Comparison of ENCODE assay signal across 1 cellular context in the genomic region with DNA sequence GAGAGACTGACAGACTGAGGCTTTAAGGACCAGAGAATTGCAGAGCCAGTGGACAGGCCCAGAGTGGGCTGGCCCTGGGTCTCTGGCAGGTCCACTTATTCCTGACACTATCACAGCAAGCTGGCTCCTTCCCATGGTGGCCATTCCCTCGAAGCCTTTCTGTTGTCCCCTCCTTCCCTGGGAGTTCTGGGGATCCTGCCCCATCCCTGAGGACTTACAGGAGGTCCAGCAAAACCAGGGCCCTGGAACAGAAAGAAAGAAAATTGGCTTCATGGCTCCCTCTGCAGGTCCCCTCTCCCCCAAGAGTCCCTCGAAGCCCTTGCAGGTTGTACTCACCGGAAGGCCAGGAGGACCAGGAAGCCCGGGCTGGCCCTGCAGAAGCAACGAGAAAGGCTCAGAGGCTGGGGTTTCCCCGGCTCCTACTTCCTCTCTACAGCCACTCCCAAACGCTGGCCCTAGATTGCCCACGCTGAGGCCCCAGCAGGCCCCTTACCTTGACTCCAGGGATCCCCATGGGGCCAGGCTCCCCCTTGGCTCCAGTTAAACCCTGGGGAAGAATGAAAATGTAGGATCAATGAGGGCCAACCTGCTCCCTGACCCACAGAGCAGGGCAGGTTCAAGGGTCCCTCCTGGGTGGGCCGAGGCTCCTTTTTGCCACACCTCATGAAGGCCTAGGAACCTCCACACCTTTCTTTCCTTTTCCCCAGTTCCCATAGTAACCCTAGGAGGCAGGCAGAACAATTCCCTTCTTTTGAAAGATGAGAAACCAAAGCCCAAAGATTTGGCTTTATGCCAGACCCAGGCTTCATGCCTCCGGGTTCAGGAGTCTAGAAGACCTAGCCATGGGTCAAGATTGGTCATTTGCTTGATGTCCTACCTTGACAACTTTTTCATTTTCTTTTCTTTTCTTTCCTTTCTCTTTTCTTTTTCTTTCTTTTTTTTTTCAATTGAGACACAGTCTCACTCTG.
A peak's percentile ranks its signal among the peaks of the same experiment; 100 is the strongest.
TF ChIP-seq lines count a peak whose summit lies in the region.

No MANE protein-coding gene starts in this region.

TF ChIP-seq in K562, 482 proteins besides CTCF, POLR2A, EP300 and RAD21 (continued from another document):
- TF ChIP-seq, protein P1, sequence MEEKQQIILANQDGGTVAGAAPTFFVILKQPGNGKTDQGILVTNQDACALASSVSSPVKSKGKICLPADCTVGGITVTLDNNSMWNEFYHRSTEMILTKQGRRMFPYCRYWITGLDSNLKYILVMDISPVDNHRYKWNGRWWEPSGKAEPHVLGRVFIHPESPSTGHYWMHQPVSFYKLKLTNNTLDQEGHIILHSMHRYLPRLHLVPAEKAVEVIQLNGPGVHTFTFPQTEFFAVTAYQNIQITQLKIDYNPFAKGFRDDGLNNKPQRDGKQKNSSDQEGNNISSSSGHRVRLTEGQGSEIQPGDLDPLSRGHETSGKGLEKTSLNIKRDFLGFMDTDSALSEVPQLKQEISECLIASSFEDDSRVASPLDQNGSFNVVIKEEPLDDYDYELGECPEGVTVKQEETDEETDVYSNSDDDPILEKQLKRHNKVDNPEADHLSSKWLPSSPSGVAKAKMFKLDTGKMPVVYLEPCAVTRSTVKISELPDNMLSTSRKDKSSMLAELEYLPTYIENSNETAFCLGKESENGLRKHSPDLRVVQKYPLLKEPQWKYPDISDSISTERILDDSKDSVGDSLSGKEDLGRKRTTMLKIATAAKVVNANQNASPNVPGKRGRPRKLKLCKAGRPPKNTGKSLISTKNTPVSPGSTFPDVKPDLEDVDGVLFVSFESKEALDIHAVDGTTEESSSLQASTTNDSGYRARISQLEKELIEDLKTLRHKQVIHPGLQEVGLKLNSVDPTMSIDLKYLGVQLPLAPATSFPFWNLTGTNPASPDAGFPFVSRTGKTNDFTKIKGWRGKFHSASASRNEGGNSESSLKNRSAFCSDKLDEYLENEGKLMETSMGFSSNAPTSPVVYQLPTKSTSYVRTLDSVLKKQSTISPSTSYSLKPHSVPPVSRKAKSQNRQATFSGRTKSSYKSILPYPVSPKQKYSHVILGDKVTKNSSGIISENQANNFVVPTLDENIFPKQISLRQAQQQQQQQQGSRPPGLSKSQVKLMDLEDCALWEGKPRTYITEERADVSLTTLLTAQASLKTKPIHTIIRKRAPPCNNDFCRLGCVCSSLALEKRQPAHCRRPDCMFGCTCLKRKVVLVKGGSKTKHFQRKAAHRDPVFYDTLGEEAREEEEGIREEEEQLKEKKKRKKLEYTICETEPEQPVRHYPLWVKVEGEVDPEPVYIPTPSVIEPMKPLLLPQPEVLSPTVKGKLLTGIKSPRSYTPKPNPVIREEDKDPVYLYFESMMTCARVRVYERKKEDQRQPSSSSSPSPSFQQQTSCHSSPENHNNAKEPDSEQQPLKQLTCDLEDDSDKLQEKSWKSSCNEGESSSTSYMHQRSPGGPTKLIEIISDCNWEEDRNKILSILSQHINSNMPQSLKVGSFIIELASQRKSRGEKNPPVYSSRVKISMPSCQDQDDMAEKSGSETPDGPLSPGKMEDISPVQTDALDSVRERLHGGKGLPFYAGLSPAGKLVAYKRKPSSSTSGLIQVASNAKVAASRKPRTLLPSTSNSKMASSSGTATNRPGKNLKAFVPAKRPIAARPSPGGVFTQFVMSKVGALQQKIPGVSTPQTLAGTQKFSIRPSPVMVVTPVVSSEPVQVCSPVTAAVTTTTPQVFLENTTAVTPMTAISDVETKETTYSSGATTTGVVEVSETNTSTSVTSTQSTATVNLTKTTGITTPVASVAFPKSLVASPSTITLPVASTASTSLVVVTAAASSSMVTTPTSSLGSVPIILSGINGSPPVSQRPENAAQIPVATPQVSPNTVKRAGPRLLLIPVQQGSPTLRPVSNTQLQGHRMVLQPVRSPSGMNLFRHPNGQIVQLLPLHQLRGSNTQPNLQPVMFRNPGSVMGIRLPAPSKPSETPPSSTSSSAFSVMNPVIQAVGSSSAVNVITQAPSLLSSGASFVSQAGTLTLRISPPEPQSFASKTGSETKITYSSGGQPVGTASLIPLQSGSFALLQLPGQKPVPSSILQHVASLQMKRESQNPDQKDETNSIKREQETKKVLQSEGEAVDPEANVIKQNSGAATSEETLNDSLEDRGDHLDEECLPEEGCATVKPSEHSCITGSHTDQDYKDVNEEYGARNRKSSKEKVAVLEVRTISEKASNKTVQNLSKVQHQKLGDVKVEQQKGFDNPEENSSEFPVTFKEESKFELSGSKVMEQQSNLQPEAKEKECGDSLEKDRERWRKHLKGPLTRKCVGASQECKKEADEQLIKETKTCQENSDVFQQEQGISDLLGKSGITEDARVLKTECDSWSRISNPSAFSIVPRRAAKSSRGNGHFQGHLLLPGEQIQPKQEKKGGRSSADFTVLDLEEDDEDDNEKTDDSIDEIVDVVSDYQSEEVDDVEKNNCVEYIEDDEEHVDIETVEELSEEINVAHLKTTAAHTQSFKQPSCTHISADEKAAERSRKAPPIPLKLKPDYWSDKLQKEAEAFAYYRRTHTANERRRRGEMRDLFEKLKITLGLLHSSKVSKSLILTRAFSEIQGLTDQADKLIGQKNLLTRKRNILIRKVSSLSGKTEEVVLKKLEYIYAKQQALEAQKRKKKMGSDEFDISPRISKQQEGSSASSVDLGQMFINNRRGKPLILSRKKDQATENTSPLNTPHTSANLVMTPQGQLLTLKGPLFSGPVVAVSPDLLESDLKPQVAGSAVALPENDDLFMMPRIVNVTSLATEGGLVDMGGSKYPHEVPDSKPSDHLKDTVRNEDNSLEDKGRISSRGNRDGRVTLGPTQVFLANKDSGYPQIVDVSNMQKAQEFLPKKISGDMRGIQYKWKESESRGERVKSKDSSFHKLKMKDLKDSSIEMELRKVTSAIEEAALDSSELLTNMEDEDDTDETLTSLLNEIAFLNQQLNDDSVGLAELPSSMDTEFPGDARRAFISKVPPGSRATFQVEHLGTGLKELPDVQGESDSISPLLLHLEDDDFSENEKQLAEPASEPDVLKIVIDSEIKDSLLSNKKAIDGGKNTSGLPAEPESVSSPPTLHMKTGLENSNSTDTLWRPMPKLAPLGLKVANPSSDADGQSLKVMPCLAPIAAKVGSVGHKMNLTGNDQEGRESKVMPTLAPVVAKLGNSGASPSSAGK (IDR thresholded peaks at IDR 0.05), result peak; percentile 35; the same call in 1 of the 2 replicates
- TF ChIP-seq C11orf30 (IDR thresholded peaks at IDR 0.05; ENCODE audit: low read depth), result no peak
- TF ChIP-seq ZFP1 (CRISPR knock-in tag; IDR thresholded peaks at IDR 0.05), result no peak
- no peak for TF ChIP-seq FIP1L1 (IDR thresholded peaks at IDR 0.05; ENCODE audit: low read depth, low read length, poor library complexity, severe bottlenecking)
- TF ChIP-seq, protein P2, sequence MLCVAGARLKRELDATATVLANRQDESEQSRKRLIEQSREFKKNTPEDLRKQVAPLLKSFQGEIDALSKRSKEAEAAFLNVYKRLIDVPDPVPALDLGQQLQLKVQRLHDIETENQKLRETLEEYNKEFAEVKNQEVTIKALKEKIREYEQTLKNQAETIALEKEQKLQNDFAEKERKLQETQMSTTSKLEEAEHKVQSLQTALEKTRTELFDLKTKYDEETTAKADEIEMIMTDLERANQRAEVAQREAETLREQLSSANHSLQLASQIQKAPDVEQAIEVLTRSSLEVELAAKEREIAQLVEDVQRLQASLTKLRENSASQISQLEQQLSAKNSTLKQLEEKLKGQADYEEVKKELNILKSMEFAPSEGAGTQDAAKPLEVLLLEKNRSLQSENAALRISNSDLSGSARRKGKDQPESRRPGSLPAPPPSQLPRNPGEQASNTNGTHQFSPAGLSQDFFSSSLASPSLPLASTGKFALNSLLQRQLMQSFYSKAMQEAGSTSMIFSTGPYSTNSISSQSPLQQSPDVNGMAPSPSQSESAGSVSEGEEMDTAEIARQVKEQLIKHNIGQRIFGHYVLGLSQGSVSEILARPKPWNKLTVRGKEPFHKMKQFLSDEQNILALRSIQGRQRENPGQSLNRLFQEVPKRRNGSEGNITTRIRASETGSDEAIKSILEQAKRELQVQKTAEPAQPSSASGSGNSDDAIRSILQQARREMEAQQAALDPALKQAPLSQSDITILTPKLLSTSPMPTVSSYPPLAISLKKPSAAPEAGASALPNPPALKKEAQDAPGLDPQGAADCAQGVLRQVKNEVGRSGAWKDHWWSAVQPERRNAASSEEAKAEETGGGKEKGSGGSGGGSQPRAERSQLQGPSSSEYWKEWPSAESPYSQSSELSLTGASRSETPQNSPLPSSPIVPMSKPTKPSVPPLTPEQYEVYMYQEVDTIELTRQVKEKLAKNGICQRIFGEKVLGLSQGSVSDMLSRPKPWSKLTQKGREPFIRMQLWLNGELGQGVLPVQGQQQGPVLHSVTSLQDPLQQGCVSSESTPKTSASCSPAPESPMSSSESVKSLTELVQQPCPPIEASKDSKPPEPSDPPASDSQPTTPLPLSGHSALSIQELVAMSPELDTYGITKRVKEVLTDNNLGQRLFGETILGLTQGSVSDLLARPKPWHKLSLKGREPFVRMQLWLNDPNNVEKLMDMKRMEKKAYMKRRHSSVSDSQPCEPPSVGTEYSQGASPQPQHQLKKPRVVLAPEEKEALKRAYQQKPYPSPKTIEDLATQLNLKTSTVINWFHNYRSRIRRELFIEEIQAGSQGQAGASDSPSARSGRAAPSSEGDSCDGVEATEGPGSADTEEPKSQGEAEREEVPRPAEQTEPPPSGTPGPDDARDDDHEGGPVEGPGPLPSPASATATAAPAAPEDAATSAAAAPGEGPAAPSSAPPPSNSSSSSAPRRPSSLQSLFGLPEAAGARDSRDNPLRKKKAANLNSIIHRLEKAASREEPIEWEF (CRISPR knock-in tag; IDR thresholded peaks at IDR 0.05), result no peak
- peak; percentile 81; the same call in 1 of the 2 replicates for TF ChIP-seq SPI1 (IDR thresholded peaks at IDR 0.05; ENCODE audit: borderline replicate concordance, low read depth, low read length)
- TF ChIP-seq, protein P3, sequence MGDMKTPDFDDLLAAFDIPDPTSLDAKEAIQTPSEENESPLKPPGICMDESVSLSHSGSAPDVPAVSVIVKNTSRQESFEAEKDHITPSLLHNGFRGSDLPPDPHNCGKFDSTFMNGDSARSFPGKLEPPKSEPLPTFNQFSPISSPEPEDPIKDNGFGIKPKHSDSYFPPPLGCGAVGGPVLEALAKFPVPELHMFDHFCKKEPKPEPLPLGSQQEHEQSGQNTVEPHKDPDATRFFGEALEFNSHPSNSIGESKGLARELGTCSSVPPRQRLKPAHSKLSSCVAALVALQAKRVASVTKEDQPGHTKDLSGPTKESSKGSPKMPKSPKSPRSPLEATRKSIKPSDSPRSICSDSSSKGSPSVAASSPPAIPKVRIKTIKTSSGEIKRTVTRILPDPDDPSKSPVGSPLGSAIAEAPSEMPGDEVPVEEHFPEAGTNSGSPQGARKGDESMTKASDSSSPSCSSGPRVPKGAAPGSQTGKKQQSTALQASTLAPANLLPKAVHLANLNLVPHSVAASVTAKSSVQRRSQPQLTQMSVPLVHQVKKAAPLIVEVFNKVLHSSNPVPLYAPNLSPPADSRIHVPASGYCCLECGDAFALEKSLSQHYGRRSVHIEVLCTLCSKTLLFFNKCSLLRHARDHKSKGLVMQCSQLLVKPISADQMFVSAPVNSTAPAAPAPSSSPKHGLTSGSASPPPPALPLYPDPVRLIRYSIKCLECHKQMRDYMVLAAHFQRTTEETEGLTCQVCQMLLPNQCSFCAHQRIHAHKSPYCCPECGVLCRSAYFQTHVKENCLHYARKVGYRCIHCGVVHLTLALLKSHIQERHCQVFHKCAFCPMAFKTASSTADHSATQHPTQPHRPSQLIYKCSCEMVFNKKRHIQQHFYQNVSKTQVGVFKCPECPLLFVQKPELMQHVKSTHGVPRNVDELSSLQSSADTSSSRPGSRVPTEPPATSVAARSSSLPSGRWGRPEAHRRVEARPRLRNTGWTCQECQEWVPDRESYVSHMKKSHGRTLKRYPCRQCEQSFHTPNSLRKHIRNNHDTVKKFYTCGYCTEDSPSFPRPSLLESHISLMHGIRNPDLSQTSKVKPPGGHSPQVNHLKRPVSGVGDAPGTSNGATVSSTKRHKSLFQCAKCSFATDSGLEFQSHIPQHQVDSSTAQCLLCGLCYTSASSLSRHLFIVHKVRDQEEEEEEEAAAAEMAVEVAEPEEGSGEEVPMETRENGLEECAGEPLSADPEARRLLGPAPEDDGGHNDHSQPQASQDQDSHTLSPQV (IDR thresholded peaks at IDR 0.05), result peak; percentile 36; the same call in 1 of the 2 replicates
- TF ChIP-seq KLF1 (tag; IDR thresholded peaks at IDR 0.05), result no peak
- no peak for TF ChIP-seq ZNF133 (CRISPR knock-in tag; IDR thresholded peaks at IDR 0.05)
- TF ChIP-seq, protein P4, sequence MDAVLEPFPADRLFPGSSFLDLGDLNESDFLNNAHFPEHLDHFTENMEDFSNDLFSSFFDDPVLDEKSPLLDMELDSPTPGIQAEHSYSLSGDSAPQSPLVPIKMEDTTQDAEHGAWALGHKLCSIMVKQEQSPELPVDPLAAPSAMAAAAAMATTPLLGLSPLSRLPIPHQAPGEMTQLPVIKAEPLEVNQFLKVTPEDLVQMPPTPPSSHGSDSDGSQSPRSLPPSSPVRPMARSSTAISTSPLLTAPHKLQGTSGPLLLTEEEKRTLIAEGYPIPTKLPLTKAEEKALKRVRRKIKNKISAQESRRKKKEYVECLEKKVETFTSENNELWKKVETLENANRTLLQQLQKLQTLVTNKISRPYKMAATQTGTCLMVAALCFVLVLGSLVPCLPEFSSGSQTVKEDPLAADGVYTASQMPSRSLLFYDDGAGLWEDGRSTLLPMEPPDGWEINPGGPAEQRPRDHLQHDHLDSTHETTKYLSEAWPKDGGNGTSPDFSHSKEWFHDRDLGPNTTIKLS (IDR thresholded peaks at IDR 0.05; ENCODE audit: borderline replicate concordance, low read depth), result no peak
- no peak for TF ChIP-seq BRF1 (IDR thresholded peaks at IDR 0.05; ENCODE audit: borderline replicate concordance, extremely low read depth, insufficient read length)
- no peak for TF ChIP-seq ZNF780A (CRISPR knock-in tag; IDR thresholded peaks at IDR 0.05)
- TF ChIP-seq BRD9 (IDR thresholded peaks at IDR 0.05; ENCODE audit: low read depth, partially characterized antibody), result no peak
- no peak for TF ChIP-seq U2AF1 (optimal IDR thresholded peaks at IDR 0.05; ENCODE audit: low read depth, low read length)
